In the genomic region with DNA sequence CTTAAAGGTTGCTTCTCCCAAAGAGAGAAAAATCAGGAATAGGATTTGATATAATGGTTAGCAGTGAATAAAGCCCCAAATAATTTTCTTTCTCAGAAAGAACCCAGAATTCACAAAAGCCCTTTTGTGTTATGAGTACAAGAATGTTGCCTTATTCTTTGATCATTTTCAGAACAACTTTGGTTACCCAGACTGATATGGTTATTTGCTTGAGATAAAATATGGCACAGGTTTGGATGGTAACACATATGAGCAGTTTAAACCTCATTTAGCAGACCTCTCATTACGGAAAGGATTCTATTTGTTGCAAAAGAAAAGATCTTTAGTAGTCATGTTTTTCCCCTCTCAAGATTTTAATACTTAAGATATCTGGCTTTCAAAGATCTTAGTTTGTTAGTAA, we compare ENCODE assay signal across 29 cellular contexts.
DNase-seq lines count a peak whose midpoint lies in the region; ATAC-seq, FAIRE-seq and TF ChIP-seq lines count a peak whose summit lies in the region.
"Had no signal": no experiment of that assay in that cellular context is flagged by ENCODE, and none has a peak within 500 bp of the region (broad histone marks: within the 10 kb centered on the region; RNA-seq: fewer than 3 reads in every experiment).

No MANE protein-coding gene starts in this region.

- H3K4me3 ChIP-seq in pancreas, result no peak overlapping the region
- H3K4me3 ChIP-seq: A549; BLaER1; BLaER1 treated with 17β-estradiol and CSF1 and Interleukin-3, amounts not matched to agents 10 nM and 100 nM had no signal

- H3K9me3 ChIP-seq in pancreas, result no peaks in the 10 kb centered on the region
- H3K9me3 ChIP-seq: A549; BE2C; BLaER1; BLaER1 treated with 17β-estradiol and CSF1 and Interleukin-3, amounts not matched to agents 10 nM and 100 nM; Caco-2 had no signal

- H3K36me3 ChIP-seq in pancreas, result peaks cover 0 to under 1% (median 0%) of the 10 kb centered on the region in 3 donors
- H3K36me3 ChIP-seq: BE2C had no signal

- H3K27me3 ChIP-seq in pancreas, result no peaks in the 10 kb centered on the region
- H3K27me3 ChIP-seq: BE2C; BLaER1; BLaER1 treated with 17β-estradiol and CSF1 and Interleukin-3, amounts not matched to agents 10 nM and 100 nM had no signal

- intact Hi-C loops in pancreas (cut with DNase I), result no loop called here
- intact Hi-C loops in posterior cingulate gyrus (cut with DNase I), result no loop called here

- DNase-seq in pancreas, result no peak
- DNase-seq in posterior cingulate gyrus, result no peak
- DNase-seq: 8988T; ACHN; AML-193; BE2C; C1 segment of cervical spinal cord; Caco-2; Calu3; CD4-positive, alpha-beta memory T cell; CD4-positive, alpha-beta T cell; CD4-positive, CD25-positive, alpha-beta regulatory T cell; CD8-positive, alpha-beta memory T cell; CD8-positive, alpha-beta T cell; COR-L47; DMS 273 treated with DMSO at 0.1 percent for 48 hours; DMS153; DMS53; DMS79; DMS79 treated with DMSO at 0.1 percent for 48 hours; DND-41; EL had no signal

- H3K27ac ChIP-seq in pancreas, result no peak overlapping the region
- H3K27ac ChIP-seq: 22Rv1; A549; BLaER1; BLaER1 treated with 17β-estradiol and CSF1 and Interleukin-3, amounts not matched to agents 10 nM and 100 nM; C4-2B had no signal

- peak in 3 of 4 donors; percentile 40 to 78 (median 73) for ATAC-seq in pancreas
- ATAC-seq: A549; CD8-positive, alpha-beta T cell had no signal

- peaks cover 3 to 8% (median 7%) of the 10 kb centered on the region in 3 donors for H3K4me1 ChIP-seq in pancreas
- H3K4me1 ChIP-seq: BE2C, BLaER1 had no signal

- TF ChIP-seq CTCF in pancreas (IDR thresholded peaks at IDR 0.05), result no peak

- no peak for FAIRE-seq in pancreas (lab: Jason Lieb, UNC)
- FAIRE-seq: A204.1, A549, D721Med had no signal

- WGBS in pancreas, 2 donors, result 31 to 33% methylated on average over 1 of the region's 1 CpG
